8 cellular contexts compared by ENCODE assay signal in the genomic region with DNA sequence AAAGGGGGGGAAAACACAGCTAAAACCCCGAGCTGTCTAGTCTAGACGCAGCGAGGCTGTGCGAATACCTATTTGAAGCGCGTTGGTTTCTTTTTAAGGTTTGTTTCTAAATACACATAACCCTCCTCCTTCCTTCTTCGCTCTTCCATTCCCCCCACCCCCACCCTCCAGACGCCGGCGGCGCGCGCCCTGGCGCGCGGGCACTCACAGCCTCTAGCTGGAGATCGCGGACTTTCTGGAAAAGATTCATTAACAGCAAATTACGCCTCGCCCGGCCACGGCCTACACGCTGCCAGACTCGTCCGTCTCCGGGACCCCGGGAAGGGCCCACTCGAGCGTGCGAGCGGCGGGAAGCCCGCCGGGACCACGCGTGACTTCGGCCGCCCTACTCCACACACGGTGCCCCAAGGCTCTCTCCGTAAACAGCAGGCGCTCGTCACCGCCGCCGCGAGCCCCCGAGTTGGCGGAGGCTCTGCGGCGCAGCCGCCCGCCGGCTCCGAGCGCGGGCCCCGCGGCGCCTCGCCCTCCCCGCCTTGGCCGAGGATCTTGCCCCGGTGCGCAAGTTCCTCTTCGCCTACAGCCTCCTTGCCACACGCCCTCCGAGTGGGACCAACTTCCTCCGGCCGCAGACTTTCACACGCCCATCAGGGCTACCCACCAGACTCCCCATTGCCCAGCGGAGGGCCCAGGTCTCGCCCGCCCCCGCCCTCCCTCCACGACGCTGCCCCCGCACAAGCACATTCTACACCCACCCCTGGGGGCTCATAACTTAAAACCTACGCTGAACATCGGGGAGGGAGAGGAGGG. TPM values are rescaled to one million over a fixed set of nuclear protein-coding genes. Genes with fewer than 3 reads are reported as not detected.
DNase-seq lines count a peak whose midpoint lies in the region; ATAC-seq and TF ChIP-seq lines count a peak whose summit lies in the region.

No MANE protein-coding gene starts in this region.

- DNase-seq in cardiac muscle cell (ENCODE audit: low read depth in 1 of 2, low spot score in 1 of 2): peak in 1 of 2 donors; percentile 45
- no peak for DNase-seq in cardiac septum (ENCODE audit: low spot score)
- DNase-seq in RWPE2 (ENCODE audit: low spot score): no peak
- DNase-seq in dermis blood vessel endothelial cell: peak; percentile 43

- no peaks in the 10 kb centered on the region for H3K36me3 ChIP-seq in cardiac muscle cell
- no peaks in the 10 kb centered on the region for H3K36me3 ChIP-seq in RWPE2 (ENCODE audit: low read depth)
- H3K36me3 ChIP-seq in muscle layer of duodenum (ENCODE audit: control insufficient read depth in 1 of 2, insufficient read depth in 2 of 2, low read length in 2 of 2): no peaks in the 10 kb centered on the region

- H3K4me3 ChIP-seq in cardiac muscle cell: peak overlapping the region; percentile 83
- peak overlapping the region; percentile 87 for H3K4me3 ChIP-seq in RWPE2 (ENCODE audit: severe bottlenecking)
- H3K4me3 ChIP-seq in muscle layer of duodenum (ENCODE audit: low read depth in 1 of 2, low read length in 2 of 2): peak overlapping the region; percentile 62 to 66

- ATAC-seq in RWPE2 (ENCODE audit: low read depth) (no peak), HG02642 (IDR thresholded peaks at IDR 0.05; ENCODE audit: poor library complexity, unreplicated experiment) (no peak), HG02759 (IDR thresholded peaks at IDR 0.05; ENCODE audit: unreplicated experiment) (no peak), GM19455 (IDR thresholded peaks at IDR 0.05; ENCODE audit: unreplicated experiment) (no peak)

- no peak for TF ChIP-seq CTCF in cardiac muscle cell (IDR thresholded peaks at IDR 0.05; ENCODE audit: low read depth, low read length)
- no peak for TF ChIP-seq CTCF in RWPE2 (IDR thresholded peaks at IDR 0.05; ENCODE audit: poor library complexity, severe bottlenecking)

- peaks cover 29% of the 10 kb centered on the region for H3K27me3 ChIP-seq in cardiac muscle cell
- H3K27me3 ChIP-seq in RWPE2 (ENCODE audit: insufficient read depth, poor library complexity, severe bottlenecking): no peaks in the 10 kb centered on the region
- H3K27me3 ChIP-seq in muscle layer of duodenum (ENCODE audit: low read depth, low read length): no peaks in the 10 kb centered on the region

- H3K27ac ChIP-seq in cardiac muscle cell (peak overlapping the region; percentile 66), RWPE2 (ENCODE audit: poor library complexity, severe bottlenecking) (peak overlapping the region; percentile 57), muscle layer of duodenum (ENCODE audit: low read length) (peak overlapping the region; percentile 69)

- intact Hi-C loops in cardiac septum (cut with DNase I): no loop called here

- H3K9me3 ChIP-seq in cardiac muscle cell (ENCODE audit: low read depth) (no peaks in the 10 kb centered on the region), RWPE2 (ENCODE audit: severe bottlenecking) (no peaks in the 10 kb centered on the region), muscle layer of duodenum (ENCODE audit: control insufficient read depth in 1 of 2, low read length in 2 of 2) (no peaks in the 10 kb centered on the region)

- H3K4me1 ChIP-seq in cardiac muscle cell (ENCODE audit: low read depth): peaks cover 29% of the 10 kb centered on the region
- H3K4me1 ChIP-seq in RWPE2 (ENCODE audit: insufficient read depth, poor library complexity, severe bottlenecking): no peaks in the 10 kb centered on the region
- peaks cover 8 to 18% of the 10 kb centered on the region in 2 donors for H3K4me1 ChIP-seq in muscle layer of duodenum (ENCODE audit: control insufficient read depth in 1 of 2, insufficient read depth in 2 of 2, low read length in 2 of 2)

RNA-seq across cellular contexts. Expression of a gene that starts 2.0 kb away (rescaled TPM):
- total RNA-seq in cardiac muscle cell (56.3 and 90.5 TPM in 2 replicates), cardiac septum (24.2 TPM), dermis blood vessel endothelial cell (8.8 and 31.6 TPM in 2 replicates)
- polyA plus RNA-seq in cardiac muscle cell: 30.0 and 43.1 TPM in 2 replicates
